In the genomic region with DNA sequence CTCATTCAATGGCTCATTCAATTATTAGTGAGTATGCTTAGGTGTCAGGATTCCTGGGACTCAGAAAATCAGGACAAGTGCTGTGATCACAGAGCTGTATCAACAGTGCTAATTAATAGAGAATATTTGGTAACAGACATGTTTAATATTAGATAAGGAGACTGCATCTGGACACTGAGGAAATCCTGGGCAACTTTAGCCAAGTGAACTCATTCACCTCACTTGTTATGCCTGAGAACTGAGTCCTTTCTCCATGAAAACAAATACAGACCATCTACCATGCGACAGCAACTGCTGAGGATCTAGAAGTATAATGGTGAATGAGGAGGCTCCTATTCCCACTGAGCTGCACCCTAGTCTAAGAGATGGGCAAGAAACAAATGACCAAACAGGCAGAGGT, we compare ENCODE assay signal across 6 cellular contexts.
"Had no signal": no experiment of that assay in that cellular context is flagged by ENCODE, and none has a peak within 500 bp of the region (broad histone marks: within the 10 kb centered on the region; RNA-seq: fewer than 3 reads in every experiment).

No MANE protein-coding gene starts in this region.

- H3K4me2 ChIP-seq: GM23338 had no signal

- FAIRE-seq: HTR-8/SVneo, K562 had no signal

- DNase-seq: H9, HCEC 1CT, IMR-90 had no signal

- H3K4me3 ChIP-seq: GM23338, K562 had no signal

- H2AFZ ChIP-seq: GM23338 had no signal
